In genomic region chr2:9948721-9949120, GRCh38 we compare ENCODE assay signal across 1 cellular context.
TF ChIP-seq lines count a peak whose summit lies in the region.

No MANE protein-coding gene starts in this region.

TF ChIP-seq in HepG2, 621 proteins besides CTCF, POLR2A, EP300 and RAD21:
- TF ChIP-seq THYN1 (CRISPR knock-in tag; IDR thresholded peaks at IDR 0.05; ENCODE audit: borderline replicate concordance, low read depth) (no peak), ATF5 (CRISPR knock-in tag; IDR thresholded peaks at IDR 0.05; ENCODE audit: low read depth) (0 out of 2 replicates have a peak, but pooled peaks have one; percentile 14), CENPX (CRISPR knock-in tag; IDR thresholded peaks at IDR 0.05) (no peak), ZNF253 (CRISPR knock-in tag; IDR thresholded peaks at IDR 0.05; ENCODE audit: borderline replicate concordance) (no peak), MYC (CRISPR knock-in tag; IDR thresholded peaks at IDR 0.05; ENCODE audit: borderline replicate concordance) (0 out of 2 replicates have a peak, but pooled peaks have one; percentile 20), ZNF607 (CRISPR knock-in tag; IDR thresholded peaks at IDR 0.05; ENCODE audit: borderline replicate concordance) (0 out of 2 replicates have a peak, but pooled peaks have one; percentile 25), HOXD1 (CRISPR knock-in tag; IDR thresholded peaks at IDR 0.05) (no peak), SKI (IDR thresholded peaks at IDR 0.05; ENCODE audit: partially characterized antibody) (no peak)
